Comparison of ENCODE assay signal across 26 cellular contexts in the genomic region with DNA sequence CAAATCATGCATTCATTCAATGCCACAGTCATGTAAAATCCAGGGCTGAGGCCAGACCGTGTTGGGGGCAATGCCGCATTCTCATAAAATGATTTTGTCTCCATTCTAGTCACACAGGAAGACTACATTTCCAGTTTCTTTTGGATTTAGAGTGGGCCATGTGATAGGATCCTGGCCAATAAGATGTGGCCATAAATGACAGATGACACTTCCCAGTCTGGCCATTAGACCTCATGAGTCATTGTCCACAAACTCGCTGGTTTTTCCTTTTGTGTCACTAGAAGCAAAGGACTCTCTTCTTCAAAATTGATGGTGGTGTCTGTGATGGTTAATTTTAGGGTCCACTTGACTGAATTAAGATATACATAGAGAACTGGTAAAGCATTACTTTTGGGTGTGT.
"Had no signal": no experiment of that assay in that cellular context is flagged by ENCODE, and none has a peak within 500 bp of the region (broad histone marks: within the 10 kb centered on the region; RNA-seq: fewer than 3 reads in every experiment).

No MANE protein-coding gene starts in this region.

- H3K4me1 Mint-ChIP-seq: central memory CD8-positive, alpha-beta T cell; stimulated activated effector memory CD8-positive, alpha-beta T cell treated with anti-CD3 and anti-CD28 coated beads, Interleukin-12 subunit alpha, Interleukin-12 subunit beta, amount 100 ng/mL, for 72 hours had no signal

- H3K4me3 Mint-ChIP-seq: activated naive CD8-positive, alpha-beta T cell; central memory CD8-positive, alpha-beta T cell; dendritic cell treated with granulocyte-macrophage colony-stimulating factor and Interleukin-4, amounts not matched to agents 40 ng/mL and 50 ng/mL, for 4 days; natural killer cell treated with Interleukin-12 subunit alpha and Interleukin-12 subunit beta and Interleukin-15 and Interleukin-18, amount 100 ng/mL, for 72 hours; stimulated activated effector memory CD8-positive, alpha-beta T cell treated with anti-CD3 and anti-CD28 coated beads, Interleukin-12 subunit alpha, Interleukin-12 subunit beta, amount 100 ng/mL, for 72 hours had no signal

- H3K36me3 ChIP-seq: esophagus muscularis mucosa, heart right ventricle, neutrophil, suprapubic skin, tibial artery, upper lobe of right lung, WERI-Rb-1 had no signal

- H3K27ac Mint-ChIP-seq: activated naive CD8-positive, alpha-beta T cell; dendritic cell treated with granulocyte-macrophage colony-stimulating factor and Interleukin-4, amounts not matched to agents 40 ng/mL and 50 ng/mL, for 4 days; natural killer cell treated with Interleukin-12 subunit alpha and Interleukin-12 subunit beta and Interleukin-15 and Interleukin-18, amount 100 ng/mL, for 72 hours; stimulated activated effector memory CD8-positive, alpha-beta T cell treated with anti-CD3 and anti-CD28 coated beads, Interleukin-12 subunit alpha, Interleukin-12 subunit beta, amount 100 ng/mL, for 72 hours had no signal

- DNase-seq: activated CD4-positive, alpha-beta T cell treated with anti-CD3 and anti-CD28 coated beads for 48 hours; activated CD4-positive, alpha-beta T cell treated with anti-CD3 and anti-CD28 coated beads, Interleukin-2, amount 50 U/mL, for 48 hours; activated CD8-positive, alpha-beta memory T cell treated with anti-CD3 and anti-CD28 coated beads for 24 hours; activated effector memory CD4-positive, alpha-beta T cell treated with Interleukin-2 at 50 U/mL for 16 hours; activated naive CD4-positive, alpha-beta T cell treated with Interleukin-2 at 50 U/mL for 16 hours; anterior cingulate cortex; foreskin keratinocyte; heart right ventricle; left ventricle myocardium superior; mucosa of descending colon; small intestine; stimulated activated CD4-positive, alpha-beta T cell treated with anti-CD3 and anti-CD28 coated beads, Interleukin-4, amount 100 ng/mL, for 24 hours; T-helper 9 cell; tibial artery; upper lobe of right lung; WERI-Rb-1 had no signal

- H3K9me3 Mint-ChIP-seq: central memory CD8-positive, alpha-beta T cell; dendritic cell treated with granulocyte-macrophage colony-stimulating factor and Interleukin-4, amounts not matched to agents 40 ng/mL and 50 ng/mL, for 4 days; natural killer cell treated with Interleukin-12 subunit alpha and Interleukin-12 subunit beta and Interleukin-15 and Interleukin-18, amount 100 ng/mL, for 72 hours; stimulated activated effector memory CD8-positive, alpha-beta T cell treated with anti-CD3 and anti-CD28 coated beads, Interleukin-12 subunit alpha, Interleukin-12 subunit beta, amount 100 ng/mL, for 72 hours had no signal

- ATAC-seq: activated CD4-positive, CD25-positive, alpha-beta regulatory T cell treated with anti-CD3 and anti-CD28 coated beads, Interleukin-2, amount 50 U/mL, for 24 hours; left ventricle myocardium superior; mucosa of descending colon; natural killer cell treated with Interleukin-12 subunit alpha and Interleukin-12 subunit beta and Interleukin-15 and Interleukin-18, amount 100 ng/mL, for 72 hours; sciatic nerve; stimulated activated effector memory CD8-positive, alpha-beta T cell treated with anti-CD3 and anti-CD28 coated beads, Interleukin-12 subunit alpha, Interleukin-12 subunit beta, amount 100 ng/mL, for 72 hours; upper lobe of right lung had no signal

- H3K27ac ChIP-seq: esophagus muscularis mucosa, foreskin keratinocyte, neutrophil, suprapubic skin, tibial artery, upper lobe of right lung, WERI-Rb-1 had no signal

- H3K4me3 ChIP-seq: esophagus muscularis mucosa, heart right ventricle, mucosa of descending colon, suprapubic skin, tibial artery, upper lobe of right lung had no signal

- H3K27me3 Mint-ChIP-seq: activated naive CD8-positive, alpha-beta T cell had no signal

- H3K9me3 ChIP-seq: esophagus muscularis mucosa, heart right ventricle, mucosa of descending colon, neutrophil, suprapubic skin, tibial artery, upper lobe of right lung had no signal

- H3K36me3 Mint-ChIP-seq: activated naive CD8-positive, alpha-beta T cell; natural killer cell treated with Interleukin-12 subunit alpha and Interleukin-12 subunit beta and Interleukin-15 and Interleukin-18, amount 100 ng/mL, for 72 hours; stimulated activated effector memory CD8-positive, alpha-beta T cell treated with anti-CD3 and anti-CD28 coated beads, Interleukin-12 subunit alpha, Interleukin-12 subunit beta, amount 100 ng/mL, for 72 hours had no signal

- H3K27me3 ChIP-seq: esophagus muscularis mucosa, foreskin keratinocyte, neutrophil, tibial artery had no signal

- H3K4me1 ChIP-seq: foreskin keratinocyte, suprapubic skin, tibial artery, upper lobe of right lung had no signal
